7 cellular contexts compared by ENCODE assay signal in genomic region chr11:11856638-11857037, GRCh38. TPM values are rescaled to one million over a fixed set of nuclear protein-coding genes. Genes with fewer than 3 reads are reported as not detected.
DNase-seq lines count a peak whose midpoint lies in the region; ATAC-seq lines count a peak whose summit lies in the region.

No MANE protein-coding gene starts in this region.

- POLR2A ChIA-PET in activated CD8-positive, alpha-beta T cell treated with anti-CD3 and anti-CD28 coated beads, Interleukin-2, amount 10 ng/mL, durations not matched to agents 7 days and 5 days (lab: Charles Lee) = interaction anchor here (2.5 kb wide), 1 partner anchor 14 kb away, joined by 13 read pairs; the partner anchor contains the start of gene USP47

- no peaks in the 10 kb centered on the region for H3K27me3 Mint-ChIP-seq in activated CD8-positive, alpha-beta T cell treated with anti-CD3 and anti-CD28 coated beads, Interleukin-2, amount 10 ng/mL, durations not matched to agents 7 days and 5 days (ENCODE audit: low read depth)
- no peaks in the 10 kb centered on the region for H3K27me3 Mint-ChIP-seq in natural killer cell treated with Interleukin-12 subunit alpha and Interleukin-12 subunit beta and Interleukin-15 and Interleukin-18, amount 100 ng/mL, for 72 hours

- no peak overlapping the region for H3K4me3 Mint-ChIP-seq in activated CD8-positive, alpha-beta T cell treated with anti-CD3 and anti-CD28 coated beads, Interleukin-2, amount 10 ng/mL, durations not matched to agents 7 days and 5 days
- H3K4me3 Mint-ChIP-seq in natural killer cell treated with Interleukin-12 subunit alpha and Interleukin-12 subunit beta and Interleukin-15 and Interleukin-18, amount 100 ng/mL, for 72 hours = peak overlapping the region; percentile 26

- DNase-seq in GF-D8 (lab: John Stamatoyannopoulos, UW) = peak; percentile 15
- peak; percentile 57 for DNase-seq in activated CD8-positive, alpha-beta T cell treated with anti-CD3 and anti-CD28 coated beads, Interleukin-2, amount 10 ng/mL, durations not matched to agents 7 days and 5 days
- DNase-seq in natural killer cell treated with Interleukin-12 subunit alpha and Interleukin-12 subunit beta and Interleukin-15 and Interleukin-18, amount 100 ng/mL, for 72 hours (ENCODE audit: low spot score) = no peak
- no peak for DNase-seq in RKO (ENCODE audit: low spot score)

- peak; percentile 57 for ATAC-seq in HG02610 (IDR thresholded peaks at IDR 0.05; ENCODE audit: unreplicated experiment)
- ATAC-seq in activated CD8-positive, alpha-beta T cell treated with anti-CD3 and anti-CD28 coated beads, Interleukin-2, amount 10 ng/mL, durations not matched to agents 7 days and 5 days = peak; percentile 79
- ATAC-seq in natural killer cell treated with Interleukin-12 subunit alpha and Interleukin-12 subunit beta and Interleukin-15 and Interleukin-18, amount 100 ng/mL, for 72 hours = peak; percentile 40 to 73
- ATAC-seq in GM19324 (IDR thresholded peaks at IDR 0.05; ENCODE audit: low FRiP score, unreplicated experiment) = no peak
- ATAC-seq in HG03571 (IDR thresholded peaks at IDR 0.05; ENCODE audit: unreplicated experiment) = no peak

- no peaks in the 10 kb centered on the region for H3K9me3 Mint-ChIP-seq in activated CD8-positive, alpha-beta T cell treated with anti-CD3 and anti-CD28 coated beads, Interleukin-2, amount 10 ng/mL, durations not matched to agents 7 days and 5 days (ENCODE audit: insufficient read depth)
- H3K9me3 Mint-ChIP-seq in natural killer cell treated with Interleukin-12 subunit alpha and Interleukin-12 subunit beta and Interleukin-15 and Interleukin-18, amount 100 ng/mL, for 72 hours = no peaks in the 10 kb centered on the region

- H3K4me1 Mint-ChIP-seq in activated CD8-positive, alpha-beta T cell treated with anti-CD3 and anti-CD28 coated beads, Interleukin-2, amount 10 ng/mL, durations not matched to agents 7 days and 5 days (ENCODE audit: low read depth) = peaks cover 41% of the 10 kb centered on the region
- peaks cover 42 to 57% of the 10 kb centered on the region in 2 donors for H3K4me1 Mint-ChIP-seq in natural killer cell treated with Interleukin-12 subunit alpha and Interleukin-12 subunit beta and Interleukin-15 and Interleukin-18, amount 100 ng/mL, for 72 hours (ENCODE audit: low read depth in 2 of 2)

- no peaks in the 10 kb centered on the region for H3K36me3 Mint-ChIP-seq in activated CD8-positive, alpha-beta T cell treated with anti-CD3 and anti-CD28 coated beads, Interleukin-2, amount 10 ng/mL, durations not matched to agents 7 days and 5 days (ENCODE audit: low read depth)
- no peaks in the 10 kb centered on the region for H3K36me3 Mint-ChIP-seq in natural killer cell treated with Interleukin-12 subunit alpha and Interleukin-12 subunit beta and Interleukin-15 and Interleukin-18, amount 100 ng/mL, for 72 hours

- H3K27ac Mint-ChIP-seq in activated CD8-positive, alpha-beta T cell treated with anti-CD3 and anti-CD28 coated beads, Interleukin-2, amount 10 ng/mL, durations not matched to agents 7 days and 5 days = peak overlapping the region; percentile 27
- no peak overlapping the region for H3K27ac Mint-ChIP-seq in natural killer cell treated with Interleukin-12 subunit alpha and Interleukin-12 subunit beta and Interleukin-15 and Interleukin-18, amount 100 ng/mL, for 72 hours

- CTCF ChIA-PET in activated CD8-positive, alpha-beta T cell treated with anti-CD3 and anti-CD28 coated beads, Interleukin-2, amount 10 ng/mL, durations not matched to agents 7 days and 5 days (lab: Charles Lee) = interaction anchor here (0.8 to 4.3 kb wide), 7 partner anchors 9 to 57 kb away, joined by 3 to 42 read pairs (median 4); partner anchors contain the start of gene USP47

RNA-seq across cellular contexts. Expression of gene USP47, which starts 14.9 kb away (rescaled TPM):
- 10 to 100 TPM; 34.5 to 38.4 TPM for total RNA-seq in activated CD8-positive, alpha-beta T cell treated with anti-CD3 and anti-CD28 coated beads, Interleukin-2, amount 10 ng/mL, durations not matched to agents 7 days and 5 days
- total RNA-seq in natural killer cell treated with Interleukin-12 subunit alpha and Interleukin-12 subunit beta and Interleukin-15 and Interleukin-18, amount 100 ng/mL, for 72 hours = 10 to 100 TPM; 61.7 to 61.8 TPM

Comparison
In these comparisons a context has a peak if more than half of its experiments do, and no peak if none do; other contexts are left out.
1. DNase-seq: peak in GF-D8 (single experiment) and activated CD8-positive, alpha-beta T cell treated with anti-CD3 and anti-CD28 coated beads, Interleukin-2, amount 10 ng/mL, durations not matched to agents 7 days and 5 days (single experiment); none in natural killer cell treated with Interleukin-12 subunit alpha and Interleukin-12 subunit beta and Interleukin-15 and Interleukin-18, amount 100 ng/mL, for 72 hours (single experiment) and RKO (single experiment).
2. ATAC-seq: peak in HG02610 (single experiment), activated CD8-positive, alpha-beta T cell treated with anti-CD3 and anti-CD28 coated beads, Interleukin-2, amount 10 ng/mL, durations not matched to agents 7 days and 5 days (single experiment) and natural killer cell treated with Interleukin-12 subunit alpha and Interleukin-12 subunit beta and Interleukin-15 and Interleukin-18, amount 100 ng/mL, for 72 hours (2 of 2); none in GM19324 (single experiment) and HG03571 (single experiment).